24 cellular contexts compared by ENCODE assay signal in the genomic region with DNA sequence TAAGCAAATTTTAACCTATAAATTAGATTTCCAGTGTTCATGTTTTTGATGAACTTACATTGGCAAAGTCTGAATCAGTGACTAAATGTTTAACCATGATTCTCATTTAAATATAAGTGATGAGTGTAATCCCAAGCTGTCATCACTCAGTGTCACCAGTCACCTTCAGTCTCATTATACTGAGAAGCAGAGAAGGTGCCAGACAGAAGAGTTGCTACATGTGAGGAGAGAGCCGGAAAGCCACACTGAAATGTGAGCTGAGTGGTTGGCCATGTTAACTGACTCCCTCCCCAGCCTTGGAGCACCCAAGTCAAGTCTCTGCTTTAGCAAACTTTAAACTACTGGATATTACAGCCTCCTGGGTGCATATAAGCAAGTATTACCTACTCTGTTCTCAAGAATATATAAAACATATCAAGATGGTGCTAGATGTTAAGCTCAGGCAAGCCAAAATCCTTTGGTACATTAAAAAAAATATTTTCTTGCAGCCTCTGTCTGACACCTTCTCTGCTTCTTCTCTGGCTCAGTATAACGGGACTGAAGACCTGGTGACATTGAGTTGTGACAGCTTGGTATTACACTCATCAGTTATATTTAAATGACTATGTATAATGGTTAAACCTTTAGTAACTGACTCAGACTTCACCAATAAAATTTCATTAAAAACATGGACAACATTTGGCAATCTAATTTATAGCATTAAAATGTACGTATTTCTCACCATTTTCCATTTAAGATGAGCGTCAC.
DNase-seq lines count a peak whose midpoint lies in the region; FAIRE-seq and TF ChIP-seq lines count a peak whose summit lies in the region.
"Had no signal": no experiment of that assay in that cellular context is flagged by ENCODE, and none has a peak within 500 bp of the region (broad histone marks: within the 10 kb centered on the region; RNA-seq: fewer than 3 reads in every experiment).

No MANE protein-coding gene starts in this region.

- dilution Hi-C loops in keratinocyte (cut with MboI; ENCODE audit: extremely low pct_ligation_motif_present, low sequenced_read_pairs): no loop called here

- H3K27ac Mint-ChIP-seq in activated CD4-positive, alpha-beta memory T cell treated with anti-CD3 and anti-CD28 coated beads for 36 hours: no peak overlapping the region
- H3K27ac Mint-ChIP-seq: activated CD8-positive, alpha-beta T cell treated with anti-CD3 and anti-CD28 coated beads, Interleukin-2, amount 10 ng/mL, durations not matched to agents 7 days and 5 days; CD8-positive, alpha-beta T cell; memory B cell; stimulated activated naive CD8-positive, alpha-beta T cell treated with anti-CD3 and anti-CD28 coated beads, Interleukin-15, amount 100 ng/mL, for 72 hours had no signal

- H3K9me3 ChIP-seq in HEK293 (ENCODE audit: control insufficient read depth, insufficient read depth, low read depth, low read length) (no peaks in the 10 kb centered on the region), keratinocyte (ENCODE audit: control insufficient read depth, low read depth, low read length) (no peaks in the 10 kb centered on the region), thyroid gland (no peaks in the 10 kb centered on the region)
- H3K9me3 ChIP-seq: tibial nerve had no signal

- no peaks in the 10 kb centered on the region for H3K27me3 ChIP-seq in keratinocyte (ENCODE audit: control insufficient read depth, extremely low read depth, insufficient read depth, low read length)
- H3K27me3 ChIP-seq in thyroid gland: no peaks in the 10 kb centered on the region
- H3K27me3 ChIP-seq: tibial nerve had no signal

- WGBS in thyroid gland, 2 donors: 89 to 92% methylated on average over 4 of the region's 4 CpGs

- peaks cover 36% of the 10 kb centered on the region for H3K4me1 ChIP-seq in HEK293 (ENCODE audit: control insufficient read depth, insufficient read depth, low read length)
- peaks cover 19% of the 10 kb centered on the region for H3K4me1 ChIP-seq in keratinocyte (ENCODE audit: control insufficient read depth, extremely low read depth, insufficient read depth, low read length)
- peaks cover 5 to 10% of the 10 kb centered on the region in 2 donors for H3K4me1 ChIP-seq in thyroid gland

- no peak overlapping the region for H2AFZ ChIP-seq in keratinocyte (ENCODE audit: control insufficient read depth, low read length)
- H2AFZ ChIP-seq: GM23338 had no signal

- no peaks in the 10 kb centered on the region for H3K9me1 ChIP-seq in keratinocyte (ENCODE audit: control insufficient read depth, extremely low read depth, insufficient read depth, low read length)

- no peak for TF ChIP-seq POLR2A in thyroid gland (IDR thresholded peaks at IDR 0.05)

- no peaks in the 10 kb centered on the region for H3K36me3 Mint-ChIP-seq in activated CD4-positive, alpha-beta memory T cell treated with anti-CD3 and anti-CD28 coated beads for 36 hours
- H3K36me3 Mint-ChIP-seq: CD8-positive, alpha-beta T cell; memory B cell had no signal

- H3K4me2 ChIP-seq in keratinocyte (ENCODE audit: control insufficient read depth, extremely low read depth, insufficient read depth, low read depth, low read length): no peak overlapping the region
- H3K4me2 ChIP-seq: GM23338 had no signal

- FAIRE-seq in keratinocyte (lab: Jason Lieb, UNC) (peak; percentile 23), D721Med (lab: Jason Lieb, UNC) (no peak)
- FAIRE-seq: GM12892 had no signal

- H3K9me3 Mint-ChIP-seq in activated CD4-positive, alpha-beta memory T cell treated with anti-CD3 and anti-CD28 coated beads for 36 hours: no peaks in the 10 kb centered on the region
- H3K9me3 Mint-ChIP-seq: CD8-positive, alpha-beta T cell; GM23338; memory B cell; stimulated activated naive CD8-positive, alpha-beta T cell treated with anti-CD3 and anti-CD28 coated beads, Interleukin-15, amount 100 ng/mL, for 72 hours had no signal

- H3K9ac ChIP-seq in keratinocyte (ENCODE audit: control insufficient read depth, extremely low read depth, insufficient read depth, low read length): no peak overlapping the region

- H3K4me1 Mint-ChIP-seq in activated CD4-positive, alpha-beta memory T cell treated with anti-CD3 and anti-CD28 coated beads for 36 hours (ENCODE audit: low read depth): no peaks in the 10 kb centered on the region
- H3K4me1 Mint-ChIP-seq: memory B cell had no signal

- intact Hi-C loops in thyroid gland (cut with DNase I): no loop called here
- intact Hi-C loops in activated CD4-positive, alpha-beta memory T cell treated with anti-CD3 and anti-CD28 coated beads for 36 hours (cut with micrococcal nuclease): no loop called here

- no peak overlapping the region for H3K4me3 Mint-ChIP-seq in activated CD4-positive, alpha-beta memory T cell treated with anti-CD3 and anti-CD28 coated beads for 36 hours
- H3K4me3 Mint-ChIP-seq: activated CD8-positive, alpha-beta T cell treated with anti-CD3 and anti-CD28 coated beads, Interleukin-2, amount 10 ng/mL, durations not matched to agents 7 days and 5 days; CD8-positive, alpha-beta T cell; GM23338; memory B cell; stimulated activated naive CD8-positive, alpha-beta T cell treated with anti-CD3 and anti-CD28 coated beads, Interleukin-15, amount 100 ng/mL, for 72 hours had no signal

- DNase-seq in EH (ENCODE audit: low read depth) (peak; percentile 65), astrocyte of the hippocampus (ENCODE audit: low read depth, low spot score) (peak; percentile 20), keratinocyte (ENCODE audit: low read depth, low spot score) (no peak), iPS-NIHi7 (ENCODE audit: extremely low spot score) (no peak), thyroid gland (no peak), D721Med (ENCODE audit: insufficient read length, low spot score) (no peak)
- DNase-seq in activated CD4-positive, alpha-beta memory T cell treated with anti-CD3 and anti-CD28 coated beads for 36 hours: no peak
- DNase-seq: activated CD8-positive, alpha-beta T cell treated with anti-CD3 and anti-CD28 coated beads, Interleukin-2, amount 10 ng/mL, durations not matched to agents 7 days and 5 days; activated T-cell treated with anti-CD3 and anti-CD28 coated beads, Interleukin-2, amount 50 U/mL, for 1 hour; CD8-positive, alpha-beta T cell; dermis blood vessel endothelial cell; islet precursor cell; NCI-H2081; NCI-H524; nucleus accumbens; retina; SHP77; stimulated activated CD4-positive, alpha-beta T cell treated with anti-CD3 and anti-CD28 coated beads, Interleukin-12 subunit alpha, Interleukin-12 subunit beta, amount 100 ng/mL, for 4 hours; stimulated activated naive CD8-positive, alpha-beta T cell treated with anti-CD3 and anti-CD28 coated beads, Interleukin-15, amount 100 ng/mL, for 72 hours had no signal

- CTCF ChIA-PET in HEK293 (lab: Yijun Ruan, JAX): no interaction called here
- CTCF ChIA-PET in activated CD4-positive, alpha-beta memory T cell treated with anti-CD3 and anti-CD28 coated beads for 36 hours (lab: Charles Lee): no interaction called here

- POLR2A ChIA-PET in HEK293 (lab: Yijun Ruan, JAX): interaction anchor here (0.6 kb wide), 1 partner anchor 448 kb away, joined by 3 read pairs; no protein-coding TSS in a partner anchor
- POLR2A ChIA-PET in activated CD4-positive, alpha-beta memory T cell treated with anti-CD3 and anti-CD28 coated beads for 36 hours (lab: Charles Lee): no interaction called here

- no peak for TF ChIP-seq CTCF in HEK293 (tag by site-specific recombination; IDR thresholded peaks at IDR 0.05)
- no peak for TF ChIP-seq CTCF in keratinocyte (optimal IDR thresholded peaks at IDR 0.05 in 1 of 3, IDR thresholded peaks at IDR 0.05 in 1 of 3, conservative IDR thresholded peaks at IDR 0.05 in 1 of 3; ENCODE audit: extremely low read depth in 1 of 3, insufficient read depth in 2 of 3, low read length in 3 of 3)
- TF ChIP-seq CTCF in thyroid gland (IDR thresholded peaks at IDR 0.05): no peak
- TF ChIP-seq CTCF in D721Med (IDR thresholded peaks at IDR 0.05; ENCODE audit: insufficient read depth, missing control alignments): no peak

- no peaks in the 10 kb centered on the region for H4K20me1 ChIP-seq in keratinocyte (ENCODE audit: control insufficient read depth, extremely low read depth, insufficient read depth, low read length)

- H3K36me3 ChIP-seq in HEK293 (ENCODE audit: control insufficient read depth in 2 of 2, insufficient read depth in 1 of 2, low read length in 2 of 2): no peaks in the 10 kb centered on the region
- no peaks in the 10 kb centered on the region for H3K36me3 ChIP-seq in keratinocyte (ENCODE audit: control insufficient read depth in 2 of 2, extremely low read depth in 1 of 2, insufficient read depth in 2 of 2, low read length in 2 of 2)
- no peaks in the 10 kb centered on the region for H3K36me3 ChIP-seq in thyroid gland
- H3K36me3 ChIP-seq: tibial nerve had no signal

- no peaks in the 10 kb centered on the region for H3K79me2 ChIP-seq in keratinocyte (ENCODE audit: control insufficient read depth, insufficient read depth, low read length)

- H3K4me3 ChIP-seq in HEK293 (ENCODE audit: low read depth, low read length) (no peak overlapping the region), keratinocyte (ENCODE audit: control insufficient read depth in 2 of 3, extremely low read depth in 1 of 3, insufficient read depth in 2 of 3, low read depth in 1 of 3, low read length in 3 of 3) (no peak overlapping the region), thyroid gland (replicated peaks in 1 of 3) (no peak overlapping the region)
- H3K4me3 ChIP-seq: GM23338, tibial nerve had no signal

- peaks cover 11% of the 10 kb centered on the region for H3K27me3 Mint-ChIP-seq in activated CD4-positive, alpha-beta memory T cell treated with anti-CD3 and anti-CD28 coated beads for 36 hours

- H3K27ac ChIP-seq in HEK293 (ENCODE audit: extremely low read depth, low read depth, low read length): no peak overlapping the region
- no peak overlapping the region for H3K27ac ChIP-seq in keratinocyte (ENCODE audit: control insufficient read depth, insufficient read depth, low read length)
- H3K27ac ChIP-seq in thyroid gland: no peak overlapping the region
- H3K27ac ChIP-seq: tibial nerve had no signal

TF ChIP-seq in HEK293, 187 proteins besides CTCF, POLR2A, EP300 and RAD21 (continues in another document):
- peak; percentile 53; the same call in 1 of the 2 replicates for TF ChIP-seq TRIM28 (IDR thresholded peaks at IDR 0.05; ENCODE audit: borderline replicate concordance, low read length)
- TF ChIP-seq ZNF585B (tag by site-specific recombination; IDR thresholded peaks at IDR 0.05): peak; percentile 41; the same call in 1 of the 2 replicates
- no peak for TF ChIP-seq ZBTB7A (tag by site-specific recombination; IDR thresholded peaks at IDR 0.05; ENCODE audit: low read depth)

Comparison
In these comparisons a context has a peak if more than half of its experiments do, and no peak if none do; other contexts are left out.
1. DNase-seq: peak in EH (single experiment) and astrocyte of the hippocampus (single experiment); none in keratinocyte (single experiment), iPS-NIHi7 (single experiment), thyroid gland (0 of 2), D721Med (single experiment) and activated CD4-positive, alpha-beta memory T cell treated with anti-CD3 and anti-CD28 coated beads for 36 hours (single experiment).